29 cellular contexts compared by ENCODE assay signal in genomic region chr1:97046765-97047411, GRCh38.
"Had no signal": no experiment of that assay in that cellular context is flagged by ENCODE, and none has a peak within 500 bp of the region (broad histone marks: within the 10 kb centered on the region; RNA-seq: fewer than 3 reads in every experiment).

No MANE protein-coding gene starts in this region.

- H3K9me3 ChIP-seq: mucosa of descending colon, ovary, psoas muscle, suprapubic skin, thyroid gland, vagina had no signal

- ATAC-seq: mucosa of descending colon; natural killer cell treated with Interleukin-12 subunit alpha and Interleukin-12 subunit beta and Interleukin-15 and Interleukin-18, amount 100 ng/mL, for 72 hours; psoas muscle; stimulated activated naive CD8-positive, alpha-beta T cell treated with anti-CD3 and anti-CD28 coated beads, Interleukin-15, amount 100 ng/mL, for 72 hours had no signal

- H3K27me3 ChIP-seq: neural progenitor cell, ovary, suprapubic skin, thyroid gland, vagina had no signal

- H3K4me3 ChIP-seq: dorsolateral prefrontal cortex, mucosa of descending colon, neural progenitor cell, ovary, psoas muscle, suprapubic skin, thyroid gland, vagina had no signal

- H3K4me3 Mint-ChIP-seq: immature natural killer cell; mesothelial cell of epicardium; naive B cell; natural killer cell treated with Interleukin-12 subunit alpha and Interleukin-12 subunit beta and Interleukin-15 and Interleukin-18, amount 100 ng/mL, for 72 hours; neural progenitor cell; stimulated activated naive CD8-positive, alpha-beta T cell treated with anti-CD3 and anti-CD28 coated beads, Interleukin-15, amount 100 ng/mL, for 72 hours had no signal

- H2AFZ ChIP-seq: neural progenitor cell had no signal

- H3K36me3 Mint-ChIP-seq: immature natural killer cell; naive B cell; natural killer cell treated with Interleukin-12 subunit alpha and Interleukin-12 subunit beta and Interleukin-15 and Interleukin-18, amount 100 ng/mL, for 72 hours; neural progenitor cell had no signal

- H3K4me1 Mint-ChIP-seq: immature natural killer cell; mesothelial cell of epicardium; naive B cell; neural progenitor cell; stimulated activated naive CD8-positive, alpha-beta T cell treated with anti-CD3 and anti-CD28 coated beads, Interleukin-15, amount 100 ng/mL, for 72 hours had no signal

- H3K9me3 Mint-ChIP-seq: natural killer cell treated with Interleukin-12 subunit alpha and Interleukin-12 subunit beta and Interleukin-15 and Interleukin-18, amount 100 ng/mL, for 72 hours had no signal

- H3K36me3 ChIP-seq: neural progenitor cell, ovary, suprapubic skin, thyroid gland, vagina had no signal

- DNase-seq: dorsolateral prefrontal cortex; effector CD4-positive, alpha-beta T cell; foreskin melanocyte; glutamatergic neuron; hypothalamus; immature natural killer cell; islet precursor cell; kidney glomerular epithelial cell; mesenchymal stem cell; mucosa of descending colon; naive B cell; nucleus accumbens; ovary; posterior cingulate gyrus; psoas muscle; small intestine; stimulated activated CD4-positive, alpha-beta T cell treated with anti-CD3 and anti-CD28 coated beads, Interleukin-12 subunit alpha, Interleukin-12 subunit beta, amount 100 ng/mL, for 4 hours; stimulated activated CD4-positive, alpha-beta T cell treated with anti-CD3 and anti-CD28 coated beads, Interleukin-1b, Interleukin-23, amount 100 ng/mL, for 48 hours; stimulated activated CD4-positive, alpha-beta T cell treated with anti-CD3 and anti-CD28 coated beads, Interleukin-4, amount 100 ng/mL, for 1 hour; stimulated activated CD8-positive, alpha-beta memory T cell treated with anti-CD3 and anti-CD28 coated beads, Interleukin-4, amount 100 ng/mL, for 48 hours; stimulated activated naive CD4-positive, alpha-beta T cell; stimulated activated naive CD8-positive, alpha-beta T cell treated with anti-CD3 and anti-CD28 coated beads, Interleukin-15, amount 100 ng/mL, for 72 hours; thyroid gland; trophoblast cell had no signal

- H3K27ac Mint-ChIP-seq: immature natural killer cell; mesothelial cell of epicardium; naive B cell; natural killer cell treated with Interleukin-12 subunit alpha and Interleukin-12 subunit beta and Interleukin-15 and Interleukin-18, amount 100 ng/mL, for 72 hours; neural progenitor cell; stimulated activated naive CD8-positive, alpha-beta T cell treated with anti-CD3 and anti-CD28 coated beads, Interleukin-15, amount 100 ng/mL, for 72 hours had no signal

- H3K4me2 ChIP-seq: neural progenitor cell had no signal

- H3K27ac ChIP-seq: dorsolateral prefrontal cortex, neural progenitor cell, ovary, psoas muscle, suprapubic skin, thyroid gland, vagina had no signal

- H3K9ac ChIP-seq: neural progenitor cell had no signal

- H3K4me1 ChIP-seq: psoas muscle, suprapubic skin, thyroid gland had no signal
